ENCODE assay signal across 8 cellular contexts in the genomic region with DNA sequence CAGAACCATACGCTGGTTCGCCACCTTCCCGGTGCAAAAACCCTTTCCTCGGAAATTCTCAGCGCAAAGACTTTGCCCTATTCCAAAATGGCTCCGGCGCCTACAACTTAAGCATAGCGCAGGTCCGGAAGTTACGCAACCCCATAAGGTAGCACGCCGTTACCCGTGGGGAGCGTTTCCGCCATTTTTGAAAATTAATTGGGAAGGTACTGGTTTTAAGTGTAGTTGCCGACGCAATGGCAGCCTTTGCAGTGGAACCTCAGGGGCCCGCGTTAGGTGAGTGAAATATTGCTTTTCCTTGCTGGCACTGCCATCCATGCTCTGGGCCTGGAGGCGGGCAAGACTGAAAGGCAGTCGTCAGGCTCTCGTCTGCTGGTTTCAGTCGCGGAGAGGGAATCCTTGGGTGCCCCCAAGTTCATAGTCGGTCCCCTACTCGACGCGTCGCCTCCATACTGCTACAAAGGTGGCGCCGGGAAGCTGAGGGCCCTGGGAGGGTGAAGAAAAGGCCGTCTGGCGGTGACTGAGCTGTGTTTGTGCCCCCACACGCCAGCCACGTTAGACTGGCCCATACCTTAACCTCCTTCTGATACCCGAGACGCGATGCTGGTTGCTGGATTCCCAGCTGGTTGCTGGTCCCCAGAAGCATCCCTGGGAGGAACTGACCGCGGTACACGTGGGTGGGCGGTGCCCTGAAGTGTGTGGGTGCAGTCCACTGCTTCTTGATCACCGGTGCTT. TPM values are rescaled to one million over a fixed set of nuclear protein-coding genes. Genes with fewer than 3 reads are reported as not detected.
DNase-seq lines count a peak whose midpoint lies in the region; ATAC-seq and TF ChIP-seq lines count a peak whose summit lies in the region.

A gene with protein sequence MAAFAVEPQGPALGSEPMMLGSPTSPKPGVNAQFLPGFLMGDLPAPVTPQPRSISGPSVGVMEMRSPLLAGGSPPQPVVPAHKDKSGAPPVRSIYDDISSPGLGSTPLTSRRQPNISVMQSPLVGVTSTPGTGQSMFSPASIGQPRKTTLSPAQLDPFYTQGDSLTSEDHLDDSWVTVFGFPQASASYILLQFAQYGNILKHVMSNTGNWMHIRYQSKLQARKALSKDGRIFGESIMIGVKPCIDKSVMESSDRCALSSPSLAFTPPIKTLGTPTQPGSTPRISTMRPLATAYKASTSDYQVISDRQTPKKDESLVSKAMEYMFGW (plus strand): TSS at position 222 of the 735 bp plus-strand sequence. CDS start 15 bp downstream, at position 237.

- peak in 1 of 2 donors; percentile 42 for TF ChIP-seq RAD21 in liver (IDR thresholded peaks at IDR 0.05)

- ATAC-seq in GM19397 (IDR thresholded peaks at IDR 0.05; ENCODE audit: unreplicated experiment) (peak; percentile 86), HG03571 (IDR thresholded peaks at IDR 0.05; ENCODE audit: unreplicated experiment) (peak; percentile 91)

- H3K4me3 ChIP-seq in dorsolateral prefrontal cortex (peak within 1 kb of the TSS; percentile 60 to 99 (median 89)), liver (ENCODE audit: low read depth in 1 of 3, low read length in 3 of 3) (peak within 1 kb of the TSS; percentile 69 to 96 (median 94))

- H3K27me3 ChIP-seq in dorsolateral prefrontal cortex (no peaks in the 10 kb centered on the region), liver (ENCODE audit: control insufficient read depth in 4 of 4, insufficient read depth in 4 of 4, low read length in 3 of 4) (no peaks in the 10 kb centered on the region)

- DNase-seq in NCI-H82 (lab: John Stamatoyannopoulos, UW) (peak; percentile 97), dorsolateral prefrontal cortex (peak; percentile 78 to 94 (median 88))
- peak; percentile 87 to 90 for DNase-seq in activated CD4-positive, alpha-beta T cell treated with anti-CD3 and anti-CD28 coated beads, Interleukin-2, amount 50 U/mL, for 48 hours
- DNase-seq in stimulated activated CD4-positive, alpha-beta T cell treated with anti-CD3 and anti-CD28 coated beads, Interleukin-4, amount 100 ng/mL, for 24 hours: peak; percentile 88

- WGBS in liver: under 1% methylated on average over 43 of the region's 43 CpGs

- no peaks in the 10 kb centered on the region for H3K9me3 ChIP-seq in liver (ENCODE audit: control insufficient read depth in 4 of 4, low read length in 3 of 4)

- no peaks in the 10 kb centered on the region for H3K36me3 ChIP-seq in liver (ENCODE audit: control insufficient read depth in 4 of 4, insufficient read depth in 3 of 4, low read depth in 1 of 4, low read length in 3 of 4)

- peaks cover 5 to 20% (median 12%) of the 10 kb centered on the region in 4 donors for H3K4me1 ChIP-seq in liver (ENCODE audit: control insufficient read depth in 4 of 4, insufficient read depth in 4 of 4, low read length in 3 of 4)

- intact Hi-C loops in dorsolateral prefrontal cortex (cut with DNase I): loop anchor here (1.0 to 5.0 kb wide), 2 partner anchors 46 to 87 kb away; partner anchors contain the start of genes NCKAP1 (in 2 of the 2) and DUSP19 (in 1 of the 2)

- no peak for TF ChIP-seq CTCF in C4-2B (conservative IDR thresholded peaks at IDR 0.05)
- TF ChIP-seq CTCF in dorsolateral prefrontal cortex (IDR thresholded peaks at IDR 0.05 in 54 of 56, conservative IDR thresholded peaks at IDR 0.05 in 2 of 56; ENCODE audit: low read depth in 1 of 56, partially characterized antibody in 56 of 56): peak in 15 of 56 donors; percentile 6 to 42 (median 20)
- TF ChIP-seq CTCF in liver (IDR thresholded peaks at IDR 0.05; ENCODE audit: low read depth, low read length, missing input control): no peak

- peak within 1 kb of the TSS; percentile 88 to 92 for H3K9ac ChIP-seq in liver (ENCODE audit: low read depth in 1 of 2, low read length in 2 of 2)

- peak within 1 kb of the TSS; percentile 96 for H3K27ac ChIP-seq in C4-2B
- H3K27ac ChIP-seq in dorsolateral prefrontal cortex: peak within 1 kb of the TSS in 58 of 59 donors; percentile 27 to 96 (median 86)
- peak within 1 kb of the TSS; percentile 85 to 89 for H3K27ac ChIP-seq in liver (ENCODE audit: low read depth in 1 of 2, low read length in 2 of 2)

TF ChIP-seq in liver, 16 proteins besides CTCF, POLR2A, EP300 and RAD21:
- peak; percentile 91 to 95 for TF ChIP-seq GABPA (IDR thresholded peaks at IDR 0.05 in 1 of 2, conservative IDR thresholded peaks at IDR 0.05 in 1 of 2)
- peak; percentile 28 for TF ChIP-seq FOXA1 (IDR thresholded peaks at IDR 0.05)
- TF ChIP-seq ZBTB33 (IDR thresholded peaks at IDR 0.05): no peak
- TF ChIP-seq RXRA (IDR thresholded peaks at IDR 0.05): peak in 1 of 2 donors; percentile 23
- peak; percentile 36 for TF ChIP-seq ATF3 (IDR thresholded peaks at IDR 0.05)
- peak; percentile 22 for TF ChIP-seq FOXA2 (IDR thresholded peaks at IDR 0.05)
- TF ChIP-seq, protein P1, sequence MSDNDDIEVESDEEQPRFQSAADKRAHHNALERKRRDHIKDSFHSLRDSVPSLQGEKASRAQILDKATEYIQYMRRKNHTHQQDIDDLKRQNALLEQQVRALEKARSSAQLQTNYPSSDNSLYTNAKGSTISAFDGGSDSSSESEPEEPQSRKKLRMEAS (IDR thresholded peaks at IDR 0.05): peak; percentile 90
- TF ChIP-seq SP1 (IDR thresholded peaks at IDR 0.05): peak; percentile 61
- TF ChIP-seq HNF4A (conservative IDR thresholded peaks at IDR 0.05): peak; percentile 33 to 60
- TF ChIP-seq TAF1 (conservative IDR thresholded peaks at IDR 0.05): no peak
- TF ChIP-seq, protein P2, sequence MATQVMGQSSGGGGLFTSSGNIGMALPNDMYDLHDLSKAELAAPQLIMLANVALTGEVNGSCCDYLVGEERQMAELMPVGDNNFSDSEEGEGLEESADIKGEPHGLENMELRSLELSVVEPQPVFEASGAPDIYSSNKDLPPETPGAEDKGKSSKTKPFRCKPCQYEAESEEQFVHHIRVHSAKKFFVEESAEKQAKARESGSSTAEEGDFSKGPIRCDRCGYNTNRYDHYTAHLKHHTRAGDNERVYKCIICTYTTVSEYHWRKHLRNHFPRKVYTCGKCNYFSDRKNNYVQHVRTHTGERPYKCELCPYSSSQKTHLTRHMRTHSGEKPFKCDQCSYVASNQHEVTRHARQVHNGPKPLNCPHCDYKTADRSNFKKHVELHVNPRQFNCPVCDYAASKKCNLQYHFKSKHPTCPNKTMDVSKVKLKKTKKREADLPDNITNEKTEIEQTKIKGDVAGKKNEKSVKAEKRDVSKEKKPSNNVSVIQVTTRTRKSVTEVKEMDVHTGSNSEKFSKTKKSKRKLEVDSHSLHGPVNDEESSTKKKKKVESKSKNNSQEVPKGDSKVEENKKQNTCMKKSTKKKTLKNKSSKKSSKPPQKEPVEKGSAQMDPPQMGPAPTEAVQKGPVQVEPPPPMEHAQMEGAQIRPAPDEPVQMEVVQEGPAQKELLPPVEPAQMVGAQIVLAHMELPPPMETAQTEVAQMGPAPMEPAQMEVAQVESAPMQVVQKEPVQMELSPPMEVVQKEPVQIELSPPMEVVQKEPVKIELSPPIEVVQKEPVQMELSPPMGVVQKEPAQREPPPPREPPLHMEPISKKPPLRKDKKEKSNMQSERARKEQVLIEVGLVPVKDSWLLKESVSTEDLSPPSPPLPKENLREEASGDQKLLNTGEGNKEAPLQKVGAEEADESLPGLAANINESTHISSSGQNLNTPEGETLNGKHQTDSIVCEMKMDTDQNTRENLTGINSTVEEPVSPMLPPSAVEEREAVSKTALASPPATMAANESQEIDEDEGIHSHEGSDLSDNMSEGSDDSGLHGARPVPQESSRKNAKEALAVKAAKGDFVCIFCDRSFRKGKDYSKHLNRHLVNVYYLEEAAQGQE (IDR thresholded peaks at IDR 0.05): peak; percentile 65
- TF ChIP-seq JUND (IDR thresholded peaks at IDR 0.05): peak in 1 of 2 donors; percentile 33
- no peak for TF ChIP-seq NR2F2 (IDR thresholded peaks at IDR 0.05)
- peak; percentile 100 for TF ChIP-seq YY1 (IDR thresholded peaks at IDR 0.05)
- TF ChIP-seq HNF4G (IDR thresholded peaks at IDR 0.05): no peak
- TF ChIP-seq EGR1 (IDR thresholded peaks at IDR 0.05; ENCODE audit: low read depth in 2 of 2): no peak

RNA-seq across cellular contexts. Expression of the gene that starts here (rescaled TPM):
- total RNA-seq in dorsolateral prefrontal cortex (10 to 100 TPM; 10.5 to 27.4 (median 17.8) TPM), liver (10 to 100 TPM; 13.4 to 15.0 TPM)
- polyA plus RNA-seq in liver: 1 to 10 TPM; 6.8 to 8.1 TPM

Comparison
In these comparisons a context has a peak if more than half of its experiments do, and no peak if none do; other contexts are left out.
1. Peak in every context shown above with its lines: DNase-seq, ATAC-seq, H3K4me3 ChIP-seq and H3K27ac ChIP-seq.